9 cellular contexts compared by ENCODE assay signal in genomic region chr13:24727731-24728601, GRCh38. TPM values are rescaled to one million over a fixed set of nuclear protein-coding genes. Genes with fewer than 3 reads are reported as not detected.
DNase-seq lines count a peak whose midpoint lies in the region; ATAC-seq, FAIRE-seq and TF ChIP-seq lines count a peak whose summit lies in the region.
"Had no signal": no experiment of that assay in that cellular context is flagged by ENCODE, and none has a peak within 500 bp of the region (broad histone marks: within the 10 kb centered on the region; RNA-seq: fewer than 3 reads in every experiment).

No MANE protein-coding gene starts in this region.

- H3K36me3 Mint-ChIP-seq in CD8-positive, alpha-beta T cell, result no peaks in the 10 kb centered on the region
- H3K36me3 Mint-ChIP-seq in activated CD8-positive, alpha-beta T cell treated with anti-CD3 and anti-CD28 coated beads, Interleukin-2, amount 10 ng/mL, durations not matched to agents 7 days and 5 days (ENCODE audit: low read depth), result no peaks in the 10 kb centered on the region
- H3K36me3 Mint-ChIP-seq: activated naive CD8-positive, alpha-beta T cell had no signal

- no peaks in the 10 kb centered on the region for H3K79me2 ChIP-seq in H1 (ENCODE audit: control insufficient read depth in 1 of 2, insufficient read depth in 2 of 2, low read length in 2 of 2)

- TF ChIP-seq POLR2A in H1 (IDR thresholded peaks at IDR 0.05; ENCODE audit: control extremely low read depth in 1 of 2, low read depth in 2 of 2, low read length in 2 of 2), result no peak

- ATAC-seq in CD8-positive, alpha-beta T cell, result peak; percentile 99
- ATAC-seq in GM19324 (IDR thresholded peaks at IDR 0.05; ENCODE audit: low FRiP score, unreplicated experiment) (peak; percentile 71), HG03469 (IDR thresholded peaks at IDR 0.05; ENCODE audit: unreplicated experiment) (peak; percentile 71)
- peak; percentile 100 for ATAC-seq in activated CD8-positive, alpha-beta T cell treated with anti-CD3 and anti-CD28 coated beads, Interleukin-2, amount 10 ng/mL, durations not matched to agents 7 days and 5 days

- H3K9me3 Mint-ChIP-seq in CD8-positive, alpha-beta T cell, result peaks cover 5% of the 10 kb centered on the region
- H3K9me3 Mint-ChIP-seq in activated CD8-positive, alpha-beta T cell treated with anti-CD3 and anti-CD28 coated beads, Interleukin-2, amount 10 ng/mL, durations not matched to agents 7 days and 5 days (ENCODE audit: insufficient read depth), result no peaks in the 10 kb centered on the region

- no peaks in the 10 kb centered on the region for H3K9me3 ChIP-seq in CD8-positive, alpha-beta T cell (ENCODE audit: low read length)
- H3K9me3 ChIP-seq in H1 (ENCODE audit: insufficient read depth in 2 of 2, low read depth in 1 of 2, low read length in 1 of 2), result no peaks in the 10 kb centered on the region

- H2BK20ac ChIP-seq in H1 (ENCODE audit: low read length), result no peak overlapping the region

- H3K56ac ChIP-seq in H1 (replicated peaks; ENCODE audit: insufficient read length, low read depth, low read length), result no peak overlapping the region

- H2AFZ ChIP-seq in H1 (ENCODE audit: low read length), result no peak overlapping the region

- 59% methylated on average over 24 of the region's 24 CpGs; no CpG with 5 or more reads in 1 of the 2 experiments for WGBS in H1 (ENCODE audit: extremely low coverage in 1 of 2, insufficient coverage in 1 of 2, insufficient read length in 1 of 2, insufficient replicate concordance in 2 of 2, low coverage in 1 of 2, low lambda C conversion rate in 2 of 2, missing lambda C conversion rate in 1 of 2), 2 experiments

- no peak overlapping the region for H4K5ac ChIP-seq in H1 (ENCODE audit: insufficient read length, low read depth, low read length)

- intact Hi-C loops in CD8-positive, alpha-beta T cell (cut with DNase I, micrococcal nuclease), result loop anchor here (1.0 to 2.0 kb wide), 7 partner anchors 34 to 148 kb away; no protein-coding TSS in a partner anchor

- H2BK12ac ChIP-seq in H1 (ENCODE audit: low read depth, low read length), result no peak overlapping the region

- no peak overlapping the region for H2BK15ac ChIP-seq in H1 (ENCODE audit: low read length)

- H2AK5ac ChIP-seq in H1 (ENCODE audit: low read depth, low read length), result no peak overlapping the region

- no peak overlapping the region for H2BK120ac ChIP-seq in H1 (replicated peaks; ENCODE audit: low read depth, low read length)

- H4K20me1 ChIP-seq in H1 (replicated peaks in 1 of 2; ENCODE audit: control insufficient read depth in 1 of 2, insufficient read depth in 2 of 2, low read length in 2 of 2), result no peaks in the 10 kb centered on the region

- no peak for TF ChIP-seq EP300 in H1 (IDR thresholded peaks at IDR 0.05; ENCODE audit: borderline replicate concordance in 1 of 2, low read depth in 2 of 2, low read length in 2 of 2)

- no peak overlapping the region for H3K4me2 ChIP-seq in H1 (ENCODE audit: insufficient read depth in 1 of 2, low read depth in 2 of 2, low read length in 2 of 2)

- H3K23ac ChIP-seq in H1 (ENCODE audit: insufficient read length), result no peak overlapping the region

- no peak overlapping the region for H3K4ac ChIP-seq in H1 (replicated peaks; ENCODE audit: insufficient read length, low read depth, low read length)

- no peak overlapping the region for H2BK5ac ChIP-seq in H1 (ENCODE audit: low read depth, low read length)

- H3K14ac ChIP-seq in H1 (ENCODE audit: insufficient read length), result no peak overlapping the region

- peak; percentile 50 to 81 (median 68) for DNase-seq in CD8-positive, alpha-beta T cell
- DNase-seq in NCI-H82 (lab: John Stamatoyannopoulos, UW) (peak; percentile 91), H1 (ENCODE audit: low read depth in 1 of 2, low spot score in 2 of 2) (peak in 1 of 2 experiments; percentile 63), middle frontal gyrus (ENCODE audit: extremely low spot score, low spot score) (peak; percentile 24)
- peak; percentile 81 for DNase-seq in activated CD8-positive, alpha-beta T cell treated with anti-CD3 and anti-CD28 coated beads, Interleukin-2, amount 10 ng/mL, durations not matched to agents 7 days and 5 days
- DNase-seq in stimulated activated CD8-positive, alpha-beta memory T cell treated with anti-CD3 and anti-CD28 coated beads, Interleukin-7, amount 100 ng/mL, for 4 hours (ENCODE audit: low read depth in 2 of 2), result peak; percentile 44 to 55

- no peak overlapping the region for H3K9ac ChIP-seq in H1 (replicated peaks in 1 of 4; ENCODE audit: extremely low read depth in 1 of 4, low read depth in 3 of 4, low read length in 3 of 4)

- H3K4me3 ChIP-seq in CD8-positive, alpha-beta T cell (ENCODE audit: low read depth, low read length), result no peak overlapping the region
- H3K4me3 ChIP-seq in H1 (ENCODE audit: extremely low read depth in 1 of 4, insufficient read depth in 2 of 4, low read depth in 3 of 4, low read length in 4 of 4), result no peak overlapping the region

- H3K27ac Mint-ChIP-seq in CD8-positive, alpha-beta T cell, result no peak overlapping the region
- no peak overlapping the region for H3K27ac Mint-ChIP-seq in activated CD8-positive, alpha-beta T cell treated with anti-CD3 and anti-CD28 coated beads, Interleukin-2, amount 10 ng/mL, durations not matched to agents 7 days and 5 days
- H3K27ac Mint-ChIP-seq: activated naive CD8-positive, alpha-beta T cell had no signal

- no peaks in the 10 kb centered on the region for H3K36me3 ChIP-seq in CD8-positive, alpha-beta T cell (ENCODE audit: insufficient read depth, low read length)
- H3K36me3 ChIP-seq in H1 (ENCODE audit: control insufficient read depth in 2 of 4, insufficient read depth in 4 of 4, low read length in 3 of 4), result no peaks in the 10 kb centered on the region

- peak; percentile 96 for TF ChIP-seq CTCF in CD8-positive, alpha-beta T cell (IDR thresholded peaks at IDR 0.05)
- TF ChIP-seq CTCF in H1 (IDR thresholded peaks at IDR 0.05; ENCODE audit: control extremely low read depth in 1 of 3, insufficient read depth in 1 of 3, low read depth in 1 of 3, low read length in 3 of 3), result peak; percentile 78 to 99 (median 78)

- H3K18ac ChIP-seq in H1 (ENCODE audit: extremely low read depth, low read length), result no peak overlapping the region

- H3K27me3 ChIP-seq in CD8-positive, alpha-beta T cell (ENCODE audit: insufficient read depth, low read length), result no peaks in the 10 kb centered on the region
- H3K27me3 ChIP-seq in H1 (replicated peaks in 1 of 4; ENCODE audit: control insufficient read depth in 3 of 4, extremely low read depth in 1 of 4, insufficient read depth in 3 of 4, low read length in 3 of 4), result no peaks in the 10 kb centered on the region

- no peak overlapping the region for H3K4me3 Mint-ChIP-seq in CD8-positive, alpha-beta T cell
- H3K4me3 Mint-ChIP-seq in activated CD8-positive, alpha-beta T cell treated with anti-CD3 and anti-CD28 coated beads, Interleukin-2, amount 10 ng/mL, durations not matched to agents 7 days and 5 days, result no peak overlapping the region
- H3K4me3 Mint-ChIP-seq: activated naive CD8-positive, alpha-beta T cell had no signal

- no peak for FAIRE-seq in H1 (lab: Jason Lieb, UNC)

- peaks cover 3% of the 10 kb centered on the region for H3K4me1 Mint-ChIP-seq in CD8-positive, alpha-beta T cell (ENCODE audit: low read depth)
- H3K4me1 Mint-ChIP-seq in activated CD8-positive, alpha-beta T cell treated with anti-CD3 and anti-CD28 coated beads, Interleukin-2, amount 10 ng/mL, durations not matched to agents 7 days and 5 days (ENCODE audit: low read depth), result peaks cover 23% of the 10 kb centered on the region

- peaks cover 4% of the 10 kb centered on the region for H3K27me3 Mint-ChIP-seq in CD8-positive, alpha-beta T cell (ENCODE audit: low read depth)
- H3K27me3 Mint-ChIP-seq in activated CD8-positive, alpha-beta T cell treated with anti-CD3 and anti-CD28 coated beads, Interleukin-2, amount 10 ng/mL, durations not matched to agents 7 days and 5 days (ENCODE audit: low read depth), result peaks cover 26% of the 10 kb centered on the region

- H3K27ac ChIP-seq in CD8-positive, alpha-beta T cell (ENCODE audit: low read depth, low read length), result no peak overlapping the region
- no peak overlapping the region for H3K27ac ChIP-seq in H1 (ENCODE audit: low read depth, low read length)

- no peaks in the 10 kb centered on the region for H3K23me2 ChIP-seq in H1 (ENCODE audit: low read depth, low read length)

- POLR2A ChIA-PET in CD8-positive, alpha-beta T cell (lab: Charles Lee), result no interaction called here
- POLR2A ChIA-PET in activated CD8-positive, alpha-beta T cell treated with anti-CD3 and anti-CD28 coated beads, Interleukin-2, amount 10 ng/mL, durations not matched to agents 7 days and 5 days (lab: Charles Lee), result no interaction called here
- POLR2A ChIA-PET in H1 (lab: Charles Lee; ENCODE audit: partially characterized antibody), result no interaction called here

- CTCF ChIA-PET in CD8-positive, alpha-beta T cell (lab: Charles Lee), result interaction anchor here (0.7 to 4.7 kb wide), 33 partner anchors 9 to 678 kb away, joined by 3 to 56 read pairs (median 4); no protein-coding TSS in a partner anchor
- CTCF ChIA-PET in activated CD8-positive, alpha-beta T cell treated with anti-CD3 and anti-CD28 coated beads, Interleukin-2, amount 10 ng/mL, durations not matched to agents 7 days and 5 days (lab: Charles Lee), result interaction anchor here (0.7 to 7.8 kb wide), 21 partner anchors 17 to 276 kb away, joined by 3 to 71 read pairs (median 6); partner anchors contain the start of gene ATP12A
- CTCF ChIA-PET in H1 (lab: Charles Lee; ENCODE audit: partially characterized antibody), result interaction anchor here (0.7 to 7.7 kb wide), 26 partner anchors 9 to 386 kb away, joined by 3 to 95 read pairs (median 5); no protein-coding TSS in a partner anchor

- H4K8ac ChIP-seq in H1 (ENCODE audit: extremely low read depth, insufficient read depth, low read length), result no peak overlapping the region

- no peak overlapping the region for H4K91ac ChIP-seq in H1 (replicated peaks; ENCODE audit: insufficient read length, low read length)

- H3K4me1 ChIP-seq in CD8-positive, alpha-beta T cell (ENCODE audit: insufficient read depth, low read length), result peaks cover 4% of the 10 kb centered on the region
- no peaks in the 10 kb centered on the region for H3K4me1 ChIP-seq in H1 (replicated peaks in 1 of 4; ENCODE audit: control insufficient read depth in 3 of 4, insufficient read depth in 4 of 4, low read length in 3 of 4)

- TF ChIP-seq RAD21 in H1 (IDR thresholded peaks at IDR 0.05 in 1 of 2, conservative IDR thresholded peaks at IDR 0.05 in 1 of 2; ENCODE audit: low read depth in 2 of 2, low read length in 2 of 2), result peak; percentile 90 to 91

- H3K79me1 ChIP-seq in H1 (ENCODE audit: low read depth, low read length), result no peaks in the 10 kb centered on the region

RNA-seq across cellular contexts. Expression of gene RNF17, which starts 36.0 kb away (rescaled TPM):
- total RNA-seq in CD8-positive, alpha-beta T cell, result not detected
- total RNA-seq in activated CD8-positive, alpha-beta T cell treated with anti-CD3 and anti-CD28 coated beads, Interleukin-2, amount 10 ng/mL, durations not matched to agents 7 days and 5 days, result not detected
- not detected in 2 replicates for total RNA-seq in H1 (2021; fragmentation: NEBNext Ultra II Directional; extraction: Animal tissue kit (Norgen Biotek cat#: 25700))
- polyA plus RNA-seq in H1 (2011; rRNA removed), result not detected in 2 replicates
- polyA plus RNA-seq in H1 (2011; cell fraction: cytosol; rRNA removed), result not detected
- polyA plus RNA-seq in H1 (2011; cell fraction: nucleus; rRNA removed), result not detected
- polyA plus RNA-seq in H1 (2012, experiment 1 of 2), result not detected in 4 replicates
- not detected for polyA plus RNA-seq in H1 (2012, experiment 2 of 2)
- not detected for polyA plus RNA-seq in H1 (2013, experiment 1 of 2)
- polyA plus RNA-seq in H1 (2013, experiment 2 of 2), result not detected
- polyA minus RNA-seq in H1 (2011; rRNA and poly(A)+ RNA removed), result 0.15 TPM in 1 of 2 replicates, not detected in the other
- not detected for polyA minus RNA-seq in H1 (2011; cell fraction: cytosol; rRNA and poly(A)+ RNA removed)
- polyA minus RNA-seq in H1 (2011; cell fraction: nucleus; rRNA and poly(A)+ RNA removed), result not detected

RNA-seq across cellular contexts. Expression of gene ATP12A, which starts 47.8 kb away (rescaled TPM):
- not detected for total RNA-seq in CD8-positive, alpha-beta T cell
- total RNA-seq in activated CD8-positive, alpha-beta T cell treated with anti-CD3 and anti-CD28 coated beads, Interleukin-2, amount 10 ng/mL, durations not matched to agents 7 days and 5 days, result under 1 TPM; 0.05 to 0.08 TPM
- total RNA-seq in H1 (2021; fragmentation: NEBNext Ultra II Directional; extraction: Animal tissue kit (Norgen Biotek cat#: 25700)), result 0.80 and 0.84 TPM in 2 replicates
- 1.3 TPM in 2 replicates for polyA plus RNA-seq in H1 (2011; rRNA removed)
- 1.4 TPM for polyA plus RNA-seq in H1 (2011; cell fraction: cytosol; rRNA removed)
- polyA plus RNA-seq in H1 (2011; cell fraction: nucleus; rRNA removed), result 1.6 TPM
- polyA plus RNA-seq in H1 (2012, experiment 1 of 2), result 1.1 to 1.4 TPM (median 1.2 TPM) in 4 replicates
- polyA plus RNA-seq in H1 (2012, experiment 2 of 2), result 0.34 TPM
- polyA plus RNA-seq in H1 (2013, experiment 1 of 2), result 1.6 TPM
- polyA plus RNA-seq in H1 (2013, experiment 2 of 2), result 1.4 TPM
- polyA minus RNA-seq in H1 (2011; rRNA and poly(A)+ RNA removed), result 2.9 and 3.0 TPM in 2 replicates
- 1.7 TPM for polyA minus RNA-seq in H1 (2011; cell fraction: cytosol; rRNA and poly(A)+ RNA removed)
- polyA minus RNA-seq in H1 (2011; cell fraction: nucleus; rRNA and poly(A)+ RNA removed), result 1.1 TPM
